8 cellular contexts compared by ENCODE assay signal in genomic region chr1:234960722-234961467, GRCh38.
DNase-seq lines count a peak whose midpoint lies in the region; ATAC-seq and TF ChIP-seq lines count a peak whose summit lies in the region.

No MANE protein-coding gene starts in this region.

- H3F3A ChIP-seq in SK-N-SH (replicated peaks; ENCODE audit: insufficient read depth), result peaks cover 40% of the 10 kb centered on the region

- no peak for TF ChIP-seq POLR2A in suprapubic skin (IDR thresholded peaks at IDR 0.05)

- H3K27me3 ChIP-seq in SK-N-SH (ENCODE audit: insufficient read depth) (no peaks in the 10 kb centered on the region), suprapubic skin (no peaks in the 10 kb centered on the region)

- DNase-seq in SK-N-SH (no peak), activated B cell treated with CpG ODN at 0.5 μM for 24 hours (no peak), iris pigment epithelial cell (ENCODE audit: low read depth) (peak; percentile 69), suprapubic skin (ENCODE audit: low spot score in 2 of 2) (peak; percentile 65 to 73)

- H3K9me3 ChIP-seq in SK-N-SH, result no peaks in the 10 kb centered on the region
- H3K9me3 ChIP-seq in suprapubic skin, result no peaks in the 10 kb centered on the region

- H3K4me2 ChIP-seq in SK-N-SH, result peak overlapping the region; percentile 59; the same call in 1 of the 2 replicates

- H3K79me2 ChIP-seq in SK-N-SH (ENCODE audit: insufficient read depth), result no peaks in the 10 kb centered on the region

- intact Hi-C loops in activated B cell treated with CpG ODN at 0.5 μM for 24 hours (cut with micrococcal nuclease), result loop anchor here (5.0 kb wide), 1 partner anchor 229 kb away; no protein-coding TSS in a partner anchor

- WGBS in SK-N-SH (ENCODE audit: low lambda C conversion rate), result 63% methylated on average over 17 of the region's 17 CpGs
- WGBS in suprapubic skin, result 75% methylated on average over 17 of the region's 17 CpGs

- H3K36me3 Mint-ChIP-seq in activated B cell treated with CpG ODN at 0.5 μM for 24 hours (ENCODE audit: low read depth), result no peaks in the 10 kb centered on the region

- H3K4me3 ChIP-seq in SK-N-SH (ENCODE audit: low read depth in 2 of 2, low read length in 1 of 2) (no peak overlapping the region), suprapubic skin (no peak overlapping the region)

- no peak for TF ChIP-seq CTCF in SK-N-SH (IDR thresholded peaks at IDR 0.05)
- TF ChIP-seq CTCF in activated B cell treated with CpG ODN at 0.5 μM for 24 hours (IDR thresholded peaks at IDR 0.05), result no peak
- no peak for TF ChIP-seq CTCF in suprapubic skin (IDR thresholded peaks at IDR 0.05)

- H3K4me3 Mint-ChIP-seq in activated B cell treated with CpG ODN at 0.5 μM for 24 hours, result peak overlapping the region; percentile 20

- CTCF ChIA-PET in SK-N-SH (lab: Yijun Ruan, JAX) (no interaction called here), activated B cell treated with CpG ODN at 0.5 μM for 24 hours (lab: Charles Lee) (no interaction called here)

- peaks cover 79% of the 10 kb centered on the region for H3K4me1 Mint-ChIP-seq in activated B cell treated with CpG ODN at 0.5 μM for 24 hours

- no peak for TF ChIP-seq RAD21 in SK-N-SH (IDR thresholded peaks at IDR 0.05; ENCODE audit: low read length)

- H3K27ac ChIP-seq in SK-N-SH (ENCODE audit: low read depth in 2 of 2, low read length in 1 of 2) (peak overlapping the region; percentile 91), suprapubic skin (peak overlapping the region; percentile 4)

- H3K27me3 Mint-ChIP-seq in activated B cell treated with CpG ODN at 0.5 μM for 24 hours, result no peaks in the 10 kb centered on the region

- POLR2A ChIA-PET in SK-N-SH (lab: Yijun Ruan, JAX) (no interaction called here), activated B cell treated with CpG ODN at 0.5 μM for 24 hours (lab: Charles Lee) (interaction anchor here (0.5 to 6.1 kb wide), 5 partner anchors 18 to 188 kb away, joined by 3 to 85 read pairs (median 3); no protein-coding TSS in a partner anchor)

- no peak for TF ChIP-seq EP300 in SK-N-SH (IDR thresholded peaks at IDR 0.05; ENCODE audit: borderline replicate concordance in 1 of 2, low read depth in 1 of 2, low read length in 1 of 2)
- no peak for TF ChIP-seq EP300 in suprapubic skin (IDR thresholded peaks at IDR 0.05)

- no peak overlapping the region for H3K9ac ChIP-seq in SK-N-SH

- no peak overlapping the region for H2AFZ ChIP-seq in SK-N-SH (ENCODE audit: low read depth)

- peaks cover 47% of the 10 kb centered on the region in 2 experiments for H3K4me1 ChIP-seq in SK-N-SH (ENCODE audit: control insufficient read depth in 1 of 2, insufficient read depth in 2 of 2, low read depth in 1 of 2, low read length in 1 of 2)
- H3K4me1 ChIP-seq in suprapubic skin, result peaks cover 55% of the 10 kb centered on the region

- peak overlapping the region; percentile 61 for H3K27ac Mint-ChIP-seq in activated B cell treated with CpG ODN at 0.5 μM for 24 hours

- H3K9me2 ChIP-seq in SK-N-SH, result no peaks in the 10 kb centered on the region

- H4K20me1 ChIP-seq in SK-N-SH (ENCODE audit: insufficient read depth), result no peaks in the 10 kb centered on the region

- peaks cover 3% of the 10 kb centered on the region for H3K9me3 Mint-ChIP-seq in activated B cell treated with CpG ODN at 0.5 μM for 24 hours

- no peak for ATAC-seq in SK-N-SH treated with all-trans-retinoic acid at 6 μM for 48 hours
- no peak for ATAC-seq in activated B cell treated with CpG ODN at 0.5 μM for 24 hours (ENCODE audit: low read depth)
- ATAC-seq in GM18520 (IDR thresholded peaks at IDR 0.05; ENCODE audit: unreplicated experiment), result no peak
- no peak for ATAC-seq in HG02870 (IDR thresholded peaks at IDR 0.05; ENCODE audit: unreplicated experiment)
- ATAC-seq in esophagus mucosa, result no peak

- no peaks in the 10 kb centered on the region for H3K36me3 ChIP-seq in SK-N-SH (replicated peaks in 1 of 2; ENCODE audit: control insufficient read depth in 1 of 2, insufficient read depth in 2 of 2, low read length in 1 of 2)
- no peaks in the 10 kb centered on the region for H3K36me3 ChIP-seq in suprapubic skin

TF ChIP-seq in SK-N-SH, 30 proteins besides CTCF, POLR2A, EP300 and RAD21:
- TF ChIP-seq PBX3 (IDR thresholded peaks at IDR 0.05) (no peak), ELF1 (IDR thresholded peaks at IDR 0.05) (peak; percentile 47; the same call in 1 of the 2 replicates)

TF ChIP-seq in SK-N-SH treated with all-trans-retinoic acid at 6 μM for 48 hours, 23 proteins besides CTCF, POLR2A, EP300 and RAD21:
- TF ChIP-seq ESRRG (CRISPR knock-in tag; IDR thresholded peaks at IDR 0.05) (no peak), CREB5 (CRISPR knock-in tag; IDR thresholded peaks at IDR 0.05; ENCODE audit: low read depth) (no peak), ZNF70 (CRISPR knock-in tag; IDR thresholded peaks at IDR 0.05) (no peak), TOX (CRISPR knock-in tag; IDR thresholded peaks at IDR 0.05; ENCODE audit: borderline replicate concordance) (no peak), OSR1 (CRISPR knock-in tag; IDR thresholded peaks at IDR 0.05) (no peak), GLIS3 (CRISPR knock-in tag; IDR thresholded peaks at IDR 0.05) (no peak), PPARA (CRISPR knock-in tag; IDR thresholded peaks at IDR 0.05; ENCODE audit: borderline replicate concordance) (no peak), ZFP3 (CRISPR knock-in tag; IDR thresholded peaks at IDR 0.05) (no peak), BACH2 (CRISPR knock-in tag; IDR thresholded peaks at IDR 0.05; ENCODE audit: borderline replicate concordance) (no peak), CSDC2 (CRISPR knock-in tag; IDR thresholded peaks at IDR 0.05) (no peak), ZC3H10 (CRISPR knock-in tag; IDR thresholded peaks at IDR 0.05) (no peak), ISL1 (CRISPR knock-in tag; IDR thresholded peaks at IDR 0.05) (no peak), CSRNP3 (CRISPR knock-in tag; IDR thresholded peaks at IDR 0.05) (no peak), ZFP30 (CRISPR knock-in tag; IDR thresholded peaks at IDR 0.05) (no peak), ZNF565 (CRISPR knock-in tag; conservative IDR thresholded peaks at IDR 0.05; ENCODE audit: low read depth) (no peak), PATZ1 (CRISPR knock-in tag; IDR thresholded peaks at IDR 0.05; ENCODE audit: borderline replicate concordance) (no peak)

Comparison
In these comparisons a context has a peak if more than half of its experiments do, and no peak if none do; other contexts are left out.
1. DNase-seq: peak in iris pigment epithelial cell (single experiment) and suprapubic skin (2 of 2); none in SK-N-SH (single experiment) and activated B cell treated with CpG ODN at 0.5 μM for 24 hours (single experiment).